In the genomic region with DNA sequence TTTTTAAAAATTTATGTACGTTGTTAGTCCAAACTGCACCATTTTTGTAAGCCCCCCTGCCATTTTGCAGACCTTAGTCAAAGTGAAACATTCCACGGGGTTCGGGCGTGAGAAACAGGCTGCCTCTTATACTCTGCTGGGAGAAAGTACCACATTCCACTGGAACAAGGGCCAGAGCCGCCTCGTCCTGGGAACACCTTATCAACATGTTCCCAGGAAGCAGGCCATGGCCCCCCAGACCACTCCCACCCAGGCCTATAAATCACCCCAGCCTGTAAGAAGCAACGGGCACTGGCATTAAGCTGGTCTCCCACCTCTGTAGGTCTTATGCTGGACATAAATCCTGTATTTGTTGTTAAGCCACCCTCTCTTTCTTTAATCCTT, we compare ENCODE assay signal across 8 cellular contexts. TPM values are rescaled to one million over a fixed set of nuclear protein-coding genes. Genes with fewer than 3 reads are reported as not detected.
DNase-seq lines count a peak whose midpoint lies in the region; ATAC-seq and TF ChIP-seq lines count a peak whose summit lies in the region.

No MANE protein-coding gene starts in this region.

- TF ChIP-seq CTCF in A673 (conservative IDR thresholded peaks at IDR 0.05; ENCODE audit: low read depth, low read length) (no peak), left lung (IDR thresholded peaks at IDR 0.05) (no peak), thoracic aorta (IDR thresholded peaks at IDR 0.05) (no peak)

- H3K27ac ChIP-seq in A673 (ENCODE audit: low read depth, low read length, poor library complexity, severe bottlenecking) (no peak overlapping the region), left lung (peak overlapping the region; percentile 84 to 91), thoracic aorta (peak overlapping the region in 1 of 2 donors; percentile 88)

- CTCF ChIA-PET in A673 (lab: Charles Lee), result no interaction called here

- peaks cover 0 to 9% (median 0%) of the 10 kb centered on the region in 3 donors for H3K9me3 Mint-ChIP-seq in IgD-negative memory B cell

- peaks cover 9% of the 10 kb centered on the region for H3K27me3 Mint-ChIP-seq in IgD-negative memory B cell

- H3K4me3 Mint-ChIP-seq in IgD-negative memory B cell, result peak overlapping the region; percentile 94 to 98 (median 98)

- H3K36me3 Mint-ChIP-seq in IgD-negative memory B cell, result peaks cover 8% of the 10 kb centered on the region

- no peaks in the 10 kb centered on the region for H3K27me3 ChIP-seq in A673 (replicated peaks; ENCODE audit: insufficient read depth, low read depth, low read length, poor library complexity)
- H3K27me3 ChIP-seq in left lung, result peaks cover 0 to 12% of the 10 kb centered on the region in 2 donors
- no peaks in the 10 kb centered on the region for H3K27me3 ChIP-seq in thoracic aorta (replicated peaks; ENCODE audit: insufficient read depth)

- DNase-seq in A673 (ENCODE audit: low spot score), result no peak
- DNase-seq in amniotic epithelial cell (ENCODE audit: low read depth), result peak; percentile 82
- DNase-seq in left lung, result peak in 1 of 2 donors; percentile 47
- no peak for DNase-seq in thoracic aorta (ENCODE audit: low spot score)
- DNase-seq in inferior parietal cortex (ENCODE audit: extremely low spot score), result no peak
- no peak for DNase-seq in CD1c-positive myeloid dendritic cell (ENCODE audit: extremely low spot score)

- H3K4me1 ChIP-seq in A673 (ENCODE audit: insufficient read depth, low read length, poor library complexity, severe bottlenecking) (peaks cover 11% of the 10 kb centered on the region), left lung (peaks cover 0 to 37% of the 10 kb centered on the region in 2 donors), thoracic aorta (ENCODE audit: control insufficient read depth in 1 of 2, low read depth in 2 of 2) (peaks cover 26 to 31% of the 10 kb centered on the region in 2 donors)

- ATAC-seq in left lung, result no peak
- ATAC-seq in thoracic aorta (ENCODE audit: insufficient number of reproducible peaks, low FRiP score, low read depth), result no peak
- no peak for ATAC-seq in HG03342 (IDR thresholded peaks at IDR 0.05; ENCODE audit: unreplicated experiment)

- H3K9me3 ChIP-seq in A673 (ENCODE audit: low read depth, low read length, poor library complexity, severe bottlenecking) (no peaks in the 10 kb centered on the region), left lung (no peaks in the 10 kb centered on the region), thoracic aorta (no peaks in the 10 kb centered on the region)

- peak overlapping the region; percentile 81 for H3K4me3 ChIP-seq in A673 (ENCODE audit: low read depth, low read length, poor library complexity, severe bottlenecking)
- peak overlapping the region; percentile 57 to 88 for H3K4me3 ChIP-seq in left lung
- peak overlapping the region; percentile 99 for H3K4me3 ChIP-seq in thoracic aorta

- peaks cover 19% of the 10 kb centered on the region for H3K36me3 ChIP-seq in A673 (ENCODE audit: insufficient read depth, low read length, poor library complexity, severe bottlenecking)
- H3K36me3 ChIP-seq in left lung, result peaks cover 0 to 21% of the 10 kb centered on the region in 2 donors
- peaks cover 8% of the 10 kb centered on the region for H3K36me3 ChIP-seq in thoracic aorta

- peak overlapping the region in 2 of 3 donors; percentile 72 to 100 for H3K27ac Mint-ChIP-seq in IgD-negative memory B cell

- H3K4me1 Mint-ChIP-seq in IgD-negative memory B cell, result peaks cover 14 to 18% (median 14%) of the 10 kb centered on the region in 3 donors

- BruUV-seq in A673 (replicated peaks; lab: Mats Ljungman, UMichigan), result TSS peak; percentile 99

- POLR2A ChIA-PET in A673 (lab: Charles Lee; ENCODE audit: low non-redundant PET), result no interaction called here

- intact Hi-C loops in A673 (cut with micrococcal nuclease; ENCODE audit: unreplicated experiment), result loop anchor here (10.0 kb wide), 1 partner anchor 1623 kb away; no protein-coding TSS in a partner anchor
- intact Hi-C loops in left lung (cut with DNase I), result no loop called here

RNA-seq across cellular contexts. Expression of a gene that starts 0.9 kb away (rescaled TPM):
- total RNA-seq in A673 (2021), result 112 and 113 TPM in 2 replicates
- polyA plus RNA-seq in IgD-negative memory B cell, result 53.3 TPM
- total RNA-seq in left lung, result 10 to 100 TPM; 69.8 to 84.9 TPM
- total RNA-seq in thoracic aorta, result 100 to 1,000 TPM; 116 to 133 TPM

RNA-seq across cellular contexts. Expression of a gene that starts 34.1 kb away (rescaled TPM):
- total RNA-seq in A673 (2021) (96.0 and 107 TPM in 2 replicates), left lung (1 to 10 TPM; 1.0 to 1.6 TPM), thoracic aorta (10 to 100 TPM; 45.2 to 61.7 TPM)
- polyA plus RNA-seq in IgD-negative memory B cell, result not detected

Comparison
In these comparisons a context has a peak if more than half of its experiments do, and no peak if none do; other contexts are left out.
1. RNA of a gene that starts 34.1 kb away (total RNA-seq): 96.0 to 107 TPM in A673 and 45.2 to 61.7 TPM in thoracic aorta; 1.0 to 1.6 TPM in left lung; every median in the first group is over 10 times any median in the second.
2. Peak in every context shown above with its lines, with median percentiles within 50 percentile points of each other: H3K4me3 ChIP-seq.